In the genomic region with DNA sequence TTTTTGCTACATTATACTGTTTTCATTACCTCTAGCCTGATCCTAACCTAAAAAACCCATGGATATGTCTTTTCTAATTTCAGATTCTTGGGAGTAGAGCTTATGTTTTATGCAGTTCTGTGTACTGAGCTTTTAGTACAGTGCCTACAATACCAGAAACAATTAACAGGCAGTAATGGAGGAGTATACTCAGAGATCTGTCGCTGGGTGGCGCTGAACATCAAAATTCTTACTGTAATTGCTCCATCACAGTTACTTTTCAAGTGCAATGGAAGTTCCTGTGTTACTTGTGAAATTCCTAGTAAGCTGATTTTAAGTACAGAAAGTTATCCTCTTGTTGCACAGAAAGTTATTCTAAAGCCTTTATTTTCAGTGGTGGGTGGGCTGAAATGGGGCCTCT, we compare ENCODE assay signal across 8 cellular contexts.
DNase-seq lines count a peak whose midpoint lies in the region; TF ChIP-seq lines count a peak whose summit lies in the region.

No MANE protein-coding gene starts in this region.

- H3K4me3 ChIP-seq in HEK293 (ENCODE audit: low read depth, low read length) (no peak overlapping the region), astrocyte of the spinal cord (ENCODE audit: low read depth, low read length) (no peak overlapping the region)

- peak; percentile 24 for DNase-seq in DMS114 treated with DMSO at 0.1 percent for 48 hours (lab: John Stamatoyannopoulos, UW; ENCODE audit: unreplicated experiment)
- peak; percentile 88 for DNase-seq in NCI-H82 (lab: John Stamatoyannopoulos, UW)
- DNase-seq in astrocyte of the spinal cord (ENCODE audit: low read depth, low spot score) = peak; percentile 72
- DNase-seq in iris pigment epithelial cell (ENCODE audit: low read depth) = peak; percentile 77
- peak; percentile 2 to 6 for DNase-seq in stimulated activated CD4-positive, alpha-beta T cell treated with anti-CD3 and anti-CD28 coated beads, Interleukin-2, amount 100 ng/mL, for 48 hours
- DNase-seq in DMS153 treated with DMSO at 0.1 percent for 48 hours (lab: John Stamatoyannopoulos, UW; ENCODE audit: unreplicated experiment) = no peak
- DNase-seq in effector CD8-positive, alpha-beta T cell (lab: John Stamatoyannopoulos, UW) = no peak

- no peaks in the 10 kb centered on the region for H3K9me3 ChIP-seq in HEK293 (ENCODE audit: control insufficient read depth, insufficient read depth, low read depth, low read length)

- no peaks in the 10 kb centered on the region for H3K4me1 ChIP-seq in HEK293 (ENCODE audit: control insufficient read depth, insufficient read depth, low read length)

- in situ Hi-C loops in astrocyte of the spinal cord (cut with HindIII; ENCODE audit: low sequenced_read_pairs) = no loop called here

- TF ChIP-seq CTCF in HEK293 (tag by site-specific recombination; IDR thresholded peaks at IDR 0.05) (no peak), astrocyte of the spinal cord (IDR thresholded peaks at IDR 0.05; ENCODE audit: low read depth, low read length) (peak; percentile 72)

- CTCF ChIA-PET in HEK293 (lab: Yijun Ruan, JAX) = interaction anchor here (0.6 to 1.6 kb wide), 21 partner anchors 11 to 753 kb away, joined by 3 to 15 read pairs (median 4); no protein-coding TSS in a partner anchor

- no peak overlapping the region for H3K27ac ChIP-seq in HEK293 (ENCODE audit: extremely low read depth, low read depth, low read length)

- POLR2A ChIA-PET in HEK293 (lab: Yijun Ruan, JAX) = no interaction called here

- H3K36me3 ChIP-seq in HEK293 (ENCODE audit: control insufficient read depth in 2 of 2, insufficient read depth in 1 of 2, low read length in 2 of 2) = no peaks in the 10 kb centered on the region

TF ChIP-seq in HEK293, 187 proteins besides CTCF, POLR2A, EP300 and RAD21:
- peak; percentile 28; the same call in 1 of the 2 replicates for TF ChIP-seq PRDM1 (tag by site-specific recombination; IDR thresholded peaks at IDR 0.05)
- no peak for TF ChIP-seq ZNF121 (tag by site-specific recombination; IDR thresholded peaks at IDR 0.05)
- TF ChIP-seq ZNF654 (tag by site-specific recombination; IDR thresholded peaks at IDR 0.05; ENCODE audit: low read depth) = peak; percentile 63

Comparison
In these comparisons a context has a peak if more than half of its experiments do, and no peak if none do; other contexts are left out.
1. DNase-seq: peak in DMS114 treated with DMSO at 0.1 percent for 48 hours (single experiment), NCI-H82 (single experiment), astrocyte of the spinal cord (single experiment), iris pigment epithelial cell (single experiment) and stimulated activated CD4-positive, alpha-beta T cell treated with anti-CD3 and anti-CD28 coated beads, Interleukin-2, amount 100 ng/mL, for 48 hours (2 of 2); none in DMS153 treated with DMSO at 0.1 percent for 48 hours (single experiment) and effector CD8-positive, alpha-beta T cell (single experiment).